Comparison of ENCODE assay signal across 34 cellular contexts in the genomic region with DNA sequence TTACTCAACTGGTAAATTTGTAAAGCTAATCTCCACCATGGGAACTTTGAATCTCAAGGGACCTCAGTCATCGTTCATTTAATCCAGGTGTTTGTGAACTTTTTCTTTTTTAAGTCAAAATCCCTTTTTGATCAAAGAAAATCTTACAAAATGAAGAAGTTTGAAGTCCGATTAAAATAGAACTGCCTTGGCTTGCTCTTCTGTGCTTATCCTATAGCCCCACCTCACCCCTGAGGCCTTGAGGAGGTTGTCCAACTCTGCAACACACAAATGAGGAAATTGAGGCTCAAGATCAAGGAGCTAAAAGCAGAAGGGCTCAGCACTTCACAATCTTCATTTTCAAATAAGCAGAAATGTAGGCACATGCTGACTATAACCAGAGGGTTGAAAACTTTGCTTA.
"Had no signal": no experiment of that assay in that cellular context is flagged by ENCODE, and none has a peak within 500 bp of the region (broad histone marks: within the 10 kb centered on the region; RNA-seq: fewer than 3 reads in every experiment).

No MANE protein-coding gene starts in this region.

- H3K27me3 ChIP-seq: adrenal gland, body of pancreas, breast epithelium, MG63, SJSA1 had no signal

- H3K4me2 ChIP-seq: SK-N-SH had no signal

- H3K36me3 Mint-ChIP-seq: activated naive CD4-positive, alpha-beta T cell treated with anti-CD3 and anti-CD28 coated beads, Interleukin-2, amount 50 U/mL, for 24 hours had no signal

- H3K9me3 ChIP-seq: adrenal gland, body of pancreas, breast epithelium, MG63, SJSA1, SK-N-SH had no signal

- H3K4me1 ChIP-seq: adrenal gland, body of pancreas, breast epithelium, SJSA1 had no signal

- H3K36me3 ChIP-seq: adrenal gland, breast epithelium, MG63, SJSA1, WERI-Rb-1 had no signal

- ATAC-seq: activated CD8-positive, alpha-beta T cell treated with anti-CD3 and anti-CD28 coated beads for 36 hours; body of pancreas; Panc1 had no signal

- DNase-seq: activated CD4-positive, alpha-beta T cell treated with anti-CD3 and anti-CD28 coated beads for 1 hour; activated CD4-positive, alpha-beta T cell treated with anti-CD3 and anti-CD28 coated beads for 48 hours; activated CD4-positive, CD25-positive, alpha-beta regulatory T cell; activated CD8-positive, alpha-beta T cell treated with anti-CD3 and anti-CD28 coated beads for 36 hours; activated gamma-delta T cell; activated naive CD4-positive, alpha-beta T cell treated with Interleukin-2 at 50 U/mL for 16 hours; activated T-cell treated with anti-CD3 and anti-CD28 coated beads, Interleukin-2, amount 50 U/mL, for 24 hours; adrenal gland; body of pancreas; KBM-7; MG63; NCI-H1092; NCI-H1417; NCI-H146; NCI-H187 treated with DMSO at 0.1 percent for 48 hours; NCI-H2081; NCI-H2171 treated with DMSO at 0.1 percent for 48 hours; NCI-H2227 treated with DMSO at 0.1 percent for 48 hours; NCI-H446 treated with DMSO at 0.1 percent for 48 hours; NCI-H524; NCI-H69; RPMI8226; SHP77 treated with DMSO at 0.1 percent for 48 hours; SK-N-SH; SW 1271; T-helper 1 cell; T-helper 2 cell; T-helper 9 cell; WERI-Rb-1 had no signal

- H3K4me3 Mint-ChIP-seq: activated CD8-positive, alpha-beta T cell treated with anti-CD3 and anti-CD28 coated beads for 36 hours; activated naive CD4-positive, alpha-beta T cell treated with anti-CD3 and anti-CD28 coated beads, Interleukin-2, amount 50 U/mL, for 24 hours; activated T-cell treated with anti-CD3 and anti-CD28 coated beads, Interleukin-2, amount 50 U/mL, for 24 hours had no signal

- H3K4me3 ChIP-seq: adrenal gland, body of pancreas, breast epithelium, MG63, SJSA1 had no signal

- H3K4me1 Mint-ChIP-seq: activated naive CD4-positive, alpha-beta T cell treated with anti-CD3 and anti-CD28 coated beads, Interleukin-2, amount 50 U/mL, for 24 hours had no signal

- H3K27ac Mint-ChIP-seq: activated CD8-positive, alpha-beta T cell treated with anti-CD3 and anti-CD28 coated beads for 36 hours; activated naive CD4-positive, alpha-beta T cell treated with anti-CD3 and anti-CD28 coated beads, Interleukin-2, amount 50 U/mL, for 24 hours; activated T-cell treated with anti-CD3 and anti-CD28 coated beads, Interleukin-2, amount 50 U/mL, for 24 hours; activated T-helper 2 cell treated with anti-CD3 and anti-CD28 coated beads, Interferon-gamma antibody, Interleukin-2, Interleukin-4, amounts not matched to agents 10 μg/mL and 5 μg/mL and 100 μg/mL, durations not matched to agents 14 hours and 24 hours and 36 hours had no signal

- H3K9me2 ChIP-seq: SK-N-SH had no signal

- H3K9me3 Mint-ChIP-seq: activated naive CD4-positive, alpha-beta T cell treated with anti-CD3 and anti-CD28 coated beads, Interleukin-2, amount 50 U/mL, for 24 hours; activated T-helper 2 cell treated with anti-CD3 and anti-CD28 coated beads, Interferon-gamma antibody, Interleukin-2, Interleukin-4, amounts not matched to agents 10 μg/mL and 5 μg/mL and 100 μg/mL, durations not matched to agents 14 hours and 24 hours and 36 hours had no signal

- H3K27ac ChIP-seq: adrenal gland, body of pancreas, breast epithelium, SJSA1, WERI-Rb-1 had no signal
